Comparison of ENCODE assay signal across 22 cellular contexts in the genomic region with DNA sequence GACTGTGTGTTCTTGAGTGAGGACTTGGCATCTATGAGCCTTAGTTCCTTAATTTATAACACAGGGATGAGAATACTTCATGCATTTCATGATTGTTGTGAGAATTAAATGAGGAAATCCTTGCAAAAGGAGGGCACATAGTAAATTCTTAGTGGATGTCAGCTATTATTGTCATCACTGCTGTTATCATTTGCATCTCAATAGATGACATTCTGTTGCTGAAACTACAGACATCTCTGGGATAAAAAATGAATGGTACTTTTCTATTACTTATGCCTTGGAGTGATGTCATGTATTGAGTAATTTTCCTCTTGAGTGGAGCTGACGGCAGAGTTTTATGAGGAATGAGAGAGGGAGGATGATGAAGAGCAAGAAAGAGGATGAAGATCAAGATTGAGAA.
DNase-seq lines count a peak whose midpoint lies in the region; ATAC-seq and TF ChIP-seq lines count a peak whose summit lies in the region.
"Had no signal": no experiment of that assay in that cellular context is flagged by ENCODE, and none has a peak within 500 bp of the region (broad histone marks: within the 10 kb centered on the region; RNA-seq: fewer than 3 reads in every experiment).

No MANE protein-coding gene starts in this region.

- H2AFZ ChIP-seq in GM23248 (no peak overlapping the region), SK-N-SH (ENCODE audit: low read depth) (no peak overlapping the region)

- H3K27ac ChIP-seq in A673 (ENCODE audit: low read depth, low read length, poor library complexity, severe bottlenecking) (no peak overlapping the region), GM23248 (no peak overlapping the region), SK-N-SH (ENCODE audit: low read depth in 2 of 2, low read length in 1 of 2) (no peak overlapping the region)
- H3K27ac ChIP-seq: RWPE1 had no signal

- intact Hi-C loops in A673 (cut with micrococcal nuclease; ENCODE audit: unreplicated experiment) (no loop called here), posterior vena cava (cut with DNase I) (no loop called here)

- TF ChIP-seq RAD21 in SK-N-SH (IDR thresholded peaks at IDR 0.05; ENCODE audit: low read length) = no peak

- BruUV-seq in A673 (replicated peaks; lab: Mats Ljungman, UMichigan) = no TSS peak

- CTCF ChIA-PET in A673 (lab: Charles Lee) (interaction anchor here (0.6 kb wide), 1 partner anchor 180 kb away, joined by 3 read pairs; no protein-coding TSS in a partner anchor), SK-N-SH (lab: Yijun Ruan, JAX) (interaction anchor here (0.8 kb wide), 1 partner anchor 22 kb away, joined by 3 read pairs; no protein-coding TSS in a partner anchor)

- H3K4me3 Mint-ChIP-seq in nephron progenitor cell = no peak overlapping the region
- H3K4me3 Mint-ChIP-seq: B cell, CD14-positive monocyte, T-cell had no signal

- H3K4me3 ChIP-seq in A673 (ENCODE audit: low read depth, low read length, poor library complexity, severe bottlenecking) (no peak overlapping the region), GM23248 (no peak overlapping the region), SK-N-SH (ENCODE audit: low read depth in 2 of 2, low read length in 1 of 2) (no peak overlapping the region)

- H3K27ac Mint-ChIP-seq in nephron progenitor cell = peak overlapping the region; percentile 1
- H3K27ac Mint-ChIP-seq: B cell, CD14-positive monocyte, T-cell had no signal

- H3K9ac ChIP-seq in GM23248 (no peak overlapping the region), SK-N-SH (no peak overlapping the region)

- no peaks in the 10 kb centered on the region for H3K9me2 ChIP-seq in GM23248 (ENCODE audit: insufficient read depth)
- H3K9me2 ChIP-seq in SK-N-SH = no peaks in the 10 kb centered on the region

- H3K4me1 ChIP-seq in A673 (ENCODE audit: insufficient read depth, low read length, poor library complexity, severe bottlenecking) (peaks cover 12% of the 10 kb centered on the region), GM23248 (ENCODE audit: insufficient read depth) (peaks cover 20% of the 10 kb centered on the region), SK-N-SH (ENCODE audit: control insufficient read depth in 1 of 2, insufficient read depth in 2 of 2, low read depth in 1 of 2, low read length in 1 of 2) (peaks cover 4 to 6% of the 10 kb centered on the region in 2 experiments; a peak in 3 of 4 replicates)

- no peaks in the 10 kb centered on the region for H4K20me1 ChIP-seq in GM23248 (ENCODE audit: insufficient read depth)
- no peaks in the 10 kb centered on the region for H4K20me1 ChIP-seq in SK-N-SH (ENCODE audit: insufficient read depth)

- DNase-seq in A673 (ENCODE audit: low spot score) (peak; percentile 48), GM23248 (peak; percentile 53), SK-N-SH (no peak), nephron progenitor cell (no peak), HK-2 (ENCODE audit: unreplicated experiment) (no peak), COLO668 (lab: John Stamatoyannopoulos, UW; ENCODE audit: unreplicated experiment) (no peak), posterior vena cava (ENCODE audit: low spot score) (no peak)
- DNase-seq: DMS53, EL, GF-D8, Karpas-422, NCI-H1092, NCI-H1436, NCI-H1930, NCI-H510A treated with DMSO at 0.1 percent for 48 hours, NCI-H748 treated with DMSO at 0.1 percent for 48 hours, SHP77 treated with DMSO at 0.1 percent for 48 hours, T-cell had no signal

- TF ChIP-seq EP300 in SK-N-SH (IDR thresholded peaks at IDR 0.05; ENCODE audit: borderline replicate concordance in 1 of 2, low read depth in 1 of 2, low read length in 1 of 2) = no peak

- no peak for TF ChIP-seq CTCF in A673 (conservative IDR thresholded peaks at IDR 0.05; ENCODE audit: low read depth, low read length)
- no peak for TF ChIP-seq CTCF in SK-N-SH (IDR thresholded peaks at IDR 0.05)
- no peak for TF ChIP-seq CTCF in nephron progenitor cell (IDR thresholded peaks at IDR 0.05)

- POLR2A ChIA-PET in A673 (lab: Charles Lee; ENCODE audit: low non-redundant PET) (interaction anchor here (0.6 to 0.8 kb wide), 2 partner anchors 143 to 766 kb away, joined by 3 read pairs; no protein-coding TSS in a partner anchor), SK-N-SH (lab: Yijun Ruan, JAX) (no interaction called here)

- H3K4me2 ChIP-seq in GM23248 (ENCODE audit: unreplicated experiment) (no peak overlapping the region), SK-N-SH (no peak overlapping the region)

- peaks cover 14% of the 10 kb centered on the region for H3K9me3 Mint-ChIP-seq in nephron progenitor cell
- H3K9me3 Mint-ChIP-seq: CD14-positive monocyte had no signal

- WGBS in GM23248 (ENCODE audit: low coverage in 1 of 2, low lambda C conversion rate in 2 of 2, missing lambda C conversion rate in 2 of 2), 2 experiments = 15 to 35% methylated on average over 1 of the region's 1 CpG
- WGBS in SK-N-SH (ENCODE audit: low lambda C conversion rate) = 70% methylated on average over 1 of the region's 1 CpG

- no peaks in the 10 kb centered on the region for H3K27me3 ChIP-seq in A673 (replicated peaks; ENCODE audit: insufficient read depth, low read depth, low read length, poor library complexity)
- H3K27me3 ChIP-seq in GM23248 (replicated peaks; ENCODE audit: insufficient read depth) = no peaks in the 10 kb centered on the region
- H3K27me3 ChIP-seq in SK-N-SH (ENCODE audit: insufficient read depth) = no peaks in the 10 kb centered on the region

- ATAC-seq in GM18498 (IDR thresholded peaks at IDR 0.05; ENCODE audit: unreplicated experiment) = no peak
- ATAC-seq: T-cell had no signal

- H3K79me2 ChIP-seq in GM23248 (ENCODE audit: insufficient read depth) (no peaks in the 10 kb centered on the region), SK-N-SH (ENCODE audit: insufficient read depth) (no peaks in the 10 kb centered on the region)

- peaks cover 8% of the 10 kb centered on the region for H3K36me3 Mint-ChIP-seq in nephron progenitor cell (ENCODE audit: low read depth)
- H3K36me3 Mint-ChIP-seq: CD14-positive monocyte, T-cell had no signal

- in situ Hi-C loops in GM23248 (cut with MboI) = no loop called here

- H3K36me3 ChIP-seq in A673 (ENCODE audit: insufficient read depth, low read length, poor library complexity, severe bottlenecking) (no peaks in the 10 kb centered on the region), GM23248 (ENCODE audit: low read depth) (no peaks in the 10 kb centered on the region), SK-N-SH (replicated peaks in 1 of 2; ENCODE audit: control insufficient read depth in 1 of 2, insufficient read depth in 2 of 2, low read length in 1 of 2) (no peaks in the 10 kb centered on the region)

- H3K9me3 ChIP-seq in A673 (ENCODE audit: low read depth, low read length, poor library complexity, severe bottlenecking) = no peaks in the 10 kb centered on the region
- H3K9me3 ChIP-seq in GM23248 (ENCODE audit: low read depth) = no peaks in the 10 kb centered on the region
- H3K9me3 ChIP-seq in SK-N-SH = no peaks in the 10 kb centered on the region

- 0 out of 2 replicates have a peak, but pooled peaks cover 9% of the 10 kb centered on the region for H3F3A ChIP-seq in GM23248 (ENCODE audit: insufficient read depth)
- H3F3A ChIP-seq in SK-N-SH (replicated peaks; ENCODE audit: insufficient read depth) = no peaks in the 10 kb centered on the region

- H3K27me3 Mint-ChIP-seq in nephron progenitor cell (ENCODE audit: low read depth, poor library complexity) = peaks cover under 1% of the 10 kb centered on the region
- H3K27me3 Mint-ChIP-seq: B cell, T-cell had no signal

- H3K4me1 Mint-ChIP-seq in nephron progenitor cell = peaks cover 38% of the 10 kb centered on the region
- H3K4me1 Mint-ChIP-seq: B cell, CD14-positive monocyte, T-cell had no signal

TF ChIP-seq in SK-N-SH, 30 proteins besides CTCF, POLR2A, EP300 and RAD21:
- TF ChIP-seq, protein P1, sequence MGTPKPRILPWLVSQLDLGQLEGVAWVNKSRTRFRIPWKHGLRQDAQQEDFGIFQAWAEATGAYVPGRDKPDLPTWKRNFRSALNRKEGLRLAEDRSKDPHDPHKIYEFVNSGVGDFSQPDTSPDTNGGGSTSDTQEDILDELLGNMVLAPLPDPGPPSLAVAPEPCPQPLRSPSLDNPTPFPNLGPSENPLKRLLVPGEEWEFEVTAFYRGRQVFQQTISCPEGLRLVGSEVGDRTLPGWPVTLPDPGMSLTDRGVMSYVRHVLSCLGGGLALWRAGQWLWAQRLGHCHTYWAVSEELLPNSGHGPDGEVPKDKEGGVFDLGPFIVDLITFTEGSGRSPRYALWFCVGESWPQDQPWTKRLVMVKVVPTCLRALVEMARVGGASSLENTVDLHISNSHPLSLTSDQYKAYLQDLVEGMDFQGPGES (IDR thresholded peaks at IDR 0.05; ENCODE audit: low read depth, low read length) = no peak
- TF ChIP-seq, protein P2, sequence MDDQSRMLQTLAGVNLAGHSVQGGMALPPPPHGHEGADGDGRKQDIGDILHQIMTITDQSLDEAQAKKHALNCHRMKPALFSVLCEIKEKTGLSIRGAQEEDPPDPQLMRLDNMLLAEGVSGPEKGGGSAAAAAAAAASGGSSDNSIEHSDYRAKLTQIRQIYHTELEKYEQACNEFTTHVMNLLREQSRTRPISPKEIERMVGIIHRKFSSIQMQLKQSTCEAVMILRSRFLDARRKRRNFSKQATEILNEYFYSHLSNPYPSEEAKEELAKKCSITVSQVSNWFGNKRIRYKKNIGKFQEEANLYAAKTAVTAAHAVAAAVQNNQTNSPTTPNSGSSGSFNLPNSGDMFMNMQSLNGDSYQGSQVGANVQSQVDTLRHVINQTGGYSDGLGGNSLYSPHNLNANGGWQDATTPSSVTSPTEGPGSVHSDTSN (IDR thresholded peaks at IDR 0.05) = 0 out of 2 replicates have a peak, but pooled peaks have one; percentile 12
- TF ChIP-seq SMC3 (IDR thresholded peaks at IDR 0.05; ENCODE audit: low read depth, low read length) (no peak), GATA2 (CRISPR knock-in tag; IDR thresholded peaks at IDR 0.05) (no peak), JUND (IDR thresholded peaks at IDR 0.05) (no peak), MXI1 (IDR thresholded peaks at IDR 0.05; ENCODE audit: low read depth, low read length) (no peak)
- TF ChIP-seq, protein P3, sequence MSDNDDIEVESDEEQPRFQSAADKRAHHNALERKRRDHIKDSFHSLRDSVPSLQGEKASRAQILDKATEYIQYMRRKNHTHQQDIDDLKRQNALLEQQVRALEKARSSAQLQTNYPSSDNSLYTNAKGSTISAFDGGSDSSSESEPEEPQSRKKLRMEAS (IDR thresholded peaks at IDR 0.05; ENCODE audit: low read depth) = no peak
TF ChIP-seq in SK-N-SH: peak in this region for 1.

Comparison
In these comparisons a context has a peak if more than half of its experiments do, and no peak if none do; other contexts are left out.
1. DNase-seq: peak in A673 (single experiment) and GM23248 (single experiment); none in SK-N-SH (single experiment), nephron progenitor cell (single experiment), HK-2 (single experiment), COLO668 (single experiment) and posterior vena cava (single experiment).